17 cellular contexts compared by ENCODE assay signal in the genomic region with DNA sequence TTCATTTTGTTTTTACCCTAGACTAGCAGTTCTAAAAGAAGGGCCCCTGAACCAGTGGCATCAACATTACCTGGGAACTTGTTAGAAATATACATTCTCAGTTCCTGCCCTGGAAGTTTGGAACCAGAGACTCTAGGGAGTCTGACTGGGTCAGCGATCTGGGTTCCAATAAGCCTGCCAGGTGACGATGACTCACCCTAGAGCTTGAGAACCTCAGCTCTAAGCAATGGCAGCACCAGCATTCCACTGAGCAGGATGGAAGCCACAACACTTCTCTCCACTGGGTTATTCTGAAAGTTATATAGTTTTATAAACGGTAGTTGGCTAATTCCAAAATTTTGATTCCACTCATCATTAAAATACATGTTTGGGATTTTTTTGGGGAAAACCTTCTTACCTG.
A peak's percentile ranks its signal among the peaks of the same experiment; 100 is the strongest.
DNase-seq lines count a peak whose midpoint lies in the region; TF ChIP-seq lines count a peak whose summit lies in the region.
"Had no signal": no experiment of that assay in that cellular context is flagged by ENCODE, and none has a peak within 500 bp of the region (broad histone marks: within the 10 kb centered on the region; RNA-seq: fewer than 3 reads in every experiment).

No MANE protein-coding gene starts in this region.

- no peak overlapping the region for H3K18ac ChIP-seq in mesendoderm (ENCODE audit: low read length)

- H3K79me2 ChIP-seq in mesendoderm (ENCODE audit: control insufficient read depth, insufficient read depth, low read length): no peaks in the 10 kb centered on the region

- H3K27me3 ChIP-seq in mesendoderm (ENCODE audit: insufficient read depth, low read length, poor library complexity): no peaks in the 10 kb centered on the region
- H3K27me3 ChIP-seq: left lung, SJSA1 had no signal

- no peak overlapping the region for H3K4me2 ChIP-seq in mesendoderm (ENCODE audit: low read length)

- no peaks in the 10 kb centered on the region for H3K4me1 ChIP-seq in mesendoderm (ENCODE audit: control insufficient read depth, low read depth, low read length)
- H3K4me1 ChIP-seq: left lung, SJSA1 had no signal

- no peak overlapping the region for H3K56ac ChIP-seq in mesendoderm (ENCODE audit: low read length)

- DNase-seq in EL: peak; percentile 27
- peak; percentile 78 for DNase-seq in M059J (ENCODE audit: low read depth)
- DNase-seq in epithelial cell of esophagus (ENCODE audit: low read depth): peak; percentile 11
- DNase-seq in mesendoderm: peak; percentile 29
- DNase-seq in D341Med (ENCODE audit: low spot score): no peak
- no peak for DNase-seq in C1 segment of cervical spinal cord (lab: John Stamatoyannopoulos, UW)
- DNase-seq in SKM-1 treated with dmso at 0.1 percent for 144 hours (lab: John Stamatoyannopoulos, UW; ENCODE audit: unreplicated experiment): no peak
- DNase-seq: activated gamma-delta T cell; CD8-positive, alpha-beta memory T cell; central memory CD4-positive, alpha-beta T cell; DMS79 treated with DMSO at 0.1 percent for 48 hours; KG1; left lung; NCI-H2029 treated with DMSO at 0.1 percent for 48 hours; NCI-H345 had no signal

- no peak overlapping the region for H3K9ac ChIP-seq in mesendoderm (ENCODE audit: low read length)

- H3K23ac ChIP-seq in mesendoderm (ENCODE audit: low read length): no peak overlapping the region

- no peak overlapping the region for H4K8ac ChIP-seq in mesendoderm (ENCODE audit: low read depth, low read length)

- WGBS in mesendoderm (ENCODE audit: extremely low coverage, insufficient coverage, low lambda C conversion rate): no CpG with 5 or more reads among the region's 3 CpGs

- no peak overlapping the region for H3K4ac ChIP-seq in mesendoderm (ENCODE audit: low read depth, low read length)

- H3K79me1 ChIP-seq in mesendoderm (ENCODE audit: low read length): no peaks in the 10 kb centered on the region

- no peak for TF ChIP-seq CTCF in epithelial cell of esophagus (IDR thresholded peaks at IDR 0.05; ENCODE audit: insufficient read depth, low read depth, low read length, missing control alignments)

- H2BK15ac ChIP-seq in mesendoderm (replicated peaks; ENCODE audit: low read depth): no peak overlapping the region

- no peak overlapping the region for H3K27ac ChIP-seq in mesendoderm (ENCODE audit: low read depth, low read length)
- H3K27ac ChIP-seq: left lung, SJSA1, VCaP had no signal

- H3K4me3 ChIP-seq in epithelial cell of esophagus (ENCODE audit: low read length): no peak overlapping the region
- no peak overlapping the region for H3K4me3 ChIP-seq in mesendoderm (ENCODE audit: low read length)
- H3K4me3 ChIP-seq: left lung, SJSA1 had no signal

- no peak overlapping the region for H2BK120ac ChIP-seq in mesendoderm (ENCODE audit: low read depth, low read length)

- no peak overlapping the region for H4K5ac ChIP-seq in mesendoderm (ENCODE audit: low read length)

- no peak overlapping the region for H2BK5ac ChIP-seq in mesendoderm (ENCODE audit: low read length)

- peaks cover 1% of the 10 kb centered on the region for H3K36me3 ChIP-seq in mesendoderm (ENCODE audit: control insufficient read depth, insufficient read depth, low read length)

- no peak overlapping the region for H2AK5ac ChIP-seq in mesendoderm (ENCODE audit: low read length)

Comparison
In these comparisons a context has a peak if more than half of its experiments do, and no peak if none do; other contexts are left out.
1. DNase-seq: peak in EL (single experiment), M059J (single experiment), epithelial cell of esophagus (single experiment) and mesendoderm (single experiment); none in D341Med (single experiment), C1 segment of cervical spinal cord (0 of 14) and SKM-1 treated with dmso at 0.1 percent for 144 hours (single experiment).